ENCODE assay signal across 2 cellular contexts in the genomic region with DNA sequence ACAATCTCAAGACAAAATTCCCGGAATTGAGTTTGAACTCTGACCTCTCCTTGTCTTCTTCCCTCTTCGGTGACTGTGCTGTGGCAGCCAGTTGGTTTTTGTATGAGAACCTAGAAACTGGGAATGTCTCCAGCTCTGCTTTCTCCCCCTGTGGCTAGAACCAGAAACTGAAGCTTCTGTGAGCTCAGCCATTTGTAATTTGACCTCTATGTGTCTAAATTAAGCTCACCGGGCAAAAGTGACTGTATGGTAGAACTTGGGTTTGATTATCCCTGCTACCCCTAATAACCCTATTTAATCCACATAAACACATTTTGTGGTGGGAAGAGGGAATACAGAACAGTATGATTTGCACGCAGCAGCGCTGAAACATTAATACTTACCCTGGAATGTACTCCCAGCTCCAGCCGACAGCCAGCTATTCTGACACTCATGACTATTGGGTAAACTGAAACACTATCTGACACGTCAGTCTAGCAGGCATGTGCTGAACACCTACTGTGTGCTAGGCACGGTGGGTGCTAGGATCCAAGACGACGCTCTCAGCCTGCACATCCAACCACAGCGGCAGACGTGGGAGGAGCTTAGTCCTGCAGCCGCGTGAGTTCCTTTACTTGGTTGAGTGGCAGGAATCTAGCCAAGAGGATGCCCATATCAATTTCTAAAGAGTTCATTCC.
TF ChIP-seq lines count a peak whose summit lies in the region.

No MANE protein-coding gene starts in this region.

TF ChIP-seq in HEK293T, 16 proteins besides CTCF, POLR2A, EP300 and RAD21 (continued from another document):
- TF ChIP-seq CTBP1 (IDR thresholded peaks at IDR 0.05; ENCODE audit: borderline replicate concordance), result no peak

TF ChIP-seq in K562, 482 proteins besides CTCF, POLR2A, EP300 and RAD21 (continued from another document):
- TF ChIP-seq YY1 (IDR thresholded peaks at IDR 0.05; ENCODE audit: borderline replicate concordance in 1 of 3, control insufficient read depth in 1 of 3, extremely low read depth in 1 of 3, insufficient read depth in 3 of 3, insufficient read length in 1 of 3, insufficient replicate concordance in 2 of 3, low read depth in 1 of 3, low read length in 2 of 3) (peak in 1 of 3 experiments; percentile 43), ZNF57 (CRISPR knock-in tag; IDR thresholded peaks at IDR 0.05) (no peak), NR2C2 (CRISPR knock-in tag; IDR thresholded peaks at IDR 0.05) (no peak), NR2C2 (tag; IDR thresholded peaks at IDR 0.05) (peak; percentile 89), ZNF445 (CRISPR knock-in tag; IDR thresholded peaks at IDR 0.05; ENCODE audit: low read depth) (no peak), MAFK (IDR thresholded peaks at IDR 0.05; ENCODE audit: low read length) (no peak)
